In the genomic region with DNA sequence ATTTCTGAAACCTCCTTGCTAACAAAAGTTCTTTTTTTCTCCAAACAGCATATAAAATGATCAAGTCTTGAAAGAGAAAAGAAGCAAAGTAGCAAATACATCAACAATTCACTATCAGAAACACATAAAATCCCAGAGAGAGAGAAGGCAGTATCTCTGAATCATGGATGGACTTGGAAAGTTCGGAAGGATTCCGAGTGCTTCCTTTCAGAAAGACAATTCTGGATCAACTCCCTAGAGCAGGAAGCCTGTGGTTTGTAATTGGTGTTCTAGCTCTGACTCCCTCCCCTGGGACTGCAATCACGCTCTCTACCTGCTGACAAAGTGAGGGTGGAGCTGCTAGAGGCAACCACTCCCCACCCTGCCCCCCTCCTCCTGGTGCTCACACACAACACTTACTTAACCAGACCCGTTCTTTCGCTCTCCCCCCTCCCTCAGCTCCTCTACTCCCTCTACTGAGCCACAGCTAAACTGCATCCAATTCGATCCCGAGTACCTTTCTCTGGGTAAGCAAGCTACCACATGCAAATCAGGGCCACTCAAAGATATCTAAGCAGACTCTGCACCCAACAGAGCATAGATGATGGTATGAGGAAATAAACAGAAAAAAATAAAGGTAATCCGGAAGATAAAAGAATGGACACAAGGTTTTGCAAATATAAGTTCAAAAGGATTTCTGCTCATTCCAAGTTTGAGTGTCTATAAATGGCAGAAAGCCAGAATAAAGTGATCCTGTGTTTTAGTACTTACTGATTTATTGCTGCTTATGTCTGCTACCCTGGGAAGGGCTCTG, we compare ENCODE assay signal across 1 cellular context.
A peak's percentile ranks its signal among the peaks of the same experiment; 100 is the strongest.
TF ChIP-seq lines count a peak whose summit lies in the region.

A gene (minus strand): TSS at position 235 of the 793 bp plus-strand sequence. CDS start 1,957 bp downstream, outside the sequence.

TF ChIP-seq in HepG2, 621 proteins besides CTCF, POLR2A, EP300 and RAD21 (continued from another document and continues in another):
- TF ChIP-seq, protein P1, sequence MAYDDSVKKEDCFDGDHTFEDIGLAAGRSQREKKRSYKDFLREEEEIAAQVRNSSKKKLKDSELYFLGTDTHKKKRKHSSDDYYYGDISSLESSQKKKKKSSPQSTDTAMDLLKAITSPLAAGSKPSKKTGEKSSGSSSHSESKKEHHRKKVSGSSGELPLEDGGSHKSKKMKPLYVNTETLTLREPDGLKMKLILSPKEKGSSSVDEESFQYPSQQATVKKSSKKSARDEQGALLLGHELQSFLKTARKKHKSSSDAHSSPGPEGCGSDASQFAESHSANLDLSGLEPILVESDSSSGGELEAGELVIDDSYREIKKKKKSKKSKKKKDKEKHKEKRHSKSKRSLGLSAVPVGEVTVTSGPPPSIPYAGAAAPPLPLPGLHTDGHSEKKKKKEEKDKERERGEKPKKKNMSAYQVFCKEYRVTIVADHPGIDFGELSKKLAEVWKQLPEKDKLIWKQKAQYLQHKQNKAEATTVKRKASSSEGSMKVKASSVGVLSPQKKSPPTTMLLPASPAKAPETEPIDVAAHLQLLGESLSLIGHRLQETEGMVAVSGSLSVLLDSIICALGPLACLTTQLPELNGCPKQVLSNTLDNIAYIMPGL (CRISPR knock-in tag; IDR thresholded peaks at IDR 0.05; ENCODE audit: borderline replicate concordance in 1 of 2, low read depth in 1 of 2): peak; percentile 88 to 96; a peak in 3 of 4 replicates
- TF ChIP-seq SSRP1 (CRISPR knock-in tag; IDR thresholded peaks at IDR 0.05) (peak; percentile 87; the same call in 1 of the 2 replicates), ZNF180 (CRISPR knock-in tag; IDR thresholded peaks at IDR 0.05; ENCODE audit: borderline replicate concordance, low read depth) (no peak), ZNF709 (CRISPR knock-in tag; IDR thresholded peaks at IDR 0.05) (no peak), ZNF367 (CRISPR knock-in tag; IDR thresholded peaks at IDR 0.05; ENCODE audit: borderline replicate concordance) (peak; percentile 39; the same call in 1 of the 2 replicates), CBX2 (IDR thresholded peaks at IDR 0.05; ENCODE audit: low read depth, low read length) (no peak), CBX2 (CRISPR knock-in tag; IDR thresholded peaks at IDR 0.05; ENCODE audit: low read depth) (peak; percentile 76; the same call in 1 of the 2 replicates), NR2F1 (CRISPR knock-in tag; IDR thresholded peaks at IDR 0.05) (peak in 1 of 2 experiments; percentile 12; a peak in 1 of 4 replicates), MEIS1 (CRISPR knock-in tag; IDR thresholded peaks at IDR 0.05; ENCODE audit: borderline replicate concordance) (peak; percentile 94; the same call in 1 of the 2 replicates), ZNF501 (CRISPR knock-in tag; IDR thresholded peaks at IDR 0.05) (peak; percentile 78), ZNF383 (CRISPR knock-in tag; IDR thresholded peaks at IDR 0.05; ENCODE audit: borderline replicate concordance) (no peak), MIER3 (CRISPR knock-in tag; IDR thresholded peaks at IDR 0.05; ENCODE audit: borderline replicate concordance) (peak; percentile 97), ZNF556 (CRISPR knock-in tag; IDR thresholded peaks at IDR 0.05; ENCODE audit: borderline replicate concordance) (peak; percentile 88), RBM22 (optimal IDR thresholded peaks at IDR 0.05; ENCODE audit: low read length) (peak; percentile 44), ZNF816 (CRISPR knock-in tag; IDR thresholded peaks at IDR 0.05; ENCODE audit: borderline replicate concordance) (no peak; the same call in 1 of the 2 replicates), ZNF570 (CRISPR knock-in tag; IDR thresholded peaks at IDR 0.05; ENCODE audit: borderline replicate concordance) (no peak), SIN3A (IDR thresholded peaks at IDR 0.05; ENCODE audit: borderline replicate concordance, low read depth, low read length) (peak; percentile 95), EED (CRISPR knock-in tag; IDR thresholded peaks at IDR 0.05) (no peak), RFX1 (IDR thresholded peaks at IDR 0.05) (no peak), ZNF441 (CRISPR knock-in tag; IDR thresholded peaks at IDR 0.05; ENCODE audit: borderline replicate concordance) (peak; percentile 62; the same call in 1 of the 2 replicates), ZNF550 (CRISPR knock-in tag; IDR thresholded peaks at IDR 0.05; ENCODE audit: borderline replicate concordance) (no peak), ZFP62 (CRISPR knock-in tag; IDR thresholded peaks at IDR 0.05) (no peak), HDAC1 (CRISPR knock-in tag; IDR thresholded peaks at IDR 0.05) (peak; percentile 89), ZNF44 (CRISPR knock-in tag; IDR thresholded peaks at IDR 0.05) (no peak), ZNF124 (CRISPR knock-in tag; IDR thresholded peaks at IDR 0.05) (peak; percentile 74; the same call in 1 of the 2 replicates), FOXC1 (CRISPR knock-in tag; IDR thresholded peaks at IDR 0.05; ENCODE audit: borderline replicate concordance) (peak; percentile 90; the same call in 1 of the 2 replicates), SATB2 (CRISPR knock-in tag; IDR thresholded peaks at IDR 0.05) (no peak; the same call in 1 of the 2 replicates), SRSF9 (IDR thresholded peaks at IDR 0.05; ENCODE audit: borderline replicate concordance, insufficient read depth, low read depth, low read length, poor library complexity, severe bottlenecking) (no peak), ZNF337 (CRISPR knock-in tag; IDR thresholded peaks at IDR 0.05; ENCODE audit: borderline replicate concordance, low read depth) (no peak), SOX5 (CRISPR knock-in tag; IDR thresholded peaks at IDR 0.05; ENCODE audit: borderline replicate concordance) (peak; percentile 84), ZNF34 (CRISPR knock-in tag; IDR thresholded peaks at IDR 0.05; ENCODE audit: borderline replicate concordance) (peak; percentile 92; the same call in 1 of the 2 replicates), FOXK2 (IDR thresholded peaks at IDR 0.05) (peak; percentile 80), RELA (CRISPR knock-in tag; IDR thresholded peaks at IDR 0.05) (no peak), CENPX (CRISPR knock-in tag; IDR thresholded peaks at IDR 0.05) (no peak), KLF15 (CRISPR knock-in tag; IDR thresholded peaks at IDR 0.05; ENCODE audit: borderline replicate concordance) (peak; percentile 81; the same call in 1 of the 2 replicates), ZNF432 (CRISPR knock-in tag; IDR thresholded peaks at IDR 0.05; ENCODE audit: borderline replicate concordance) (no peak), ZBTB21 (CRISPR knock-in tag; IDR thresholded peaks at IDR 0.05) (no peak), ZNF615 (CRISPR knock-in tag; IDR thresholded peaks at IDR 0.05; ENCODE audit: borderline replicate concordance) (0 out of 2 replicates have a peak, but pooled peaks have one; percentile 5), JDP2 (CRISPR knock-in tag; IDR thresholded peaks at IDR 0.05; ENCODE audit: borderline replicate concordance) (peak; percentile 18; the same call in 1 of the 2 replicates), ZNF780A (CRISPR knock-in tag; IDR thresholded peaks at IDR 0.05) (peak; percentile 76; the same call in 1 of the 2 replicates), SAP130 (CRISPR knock-in tag; IDR thresholded peaks at IDR 0.05; ENCODE audit: low read depth) (peak; percentile 98), U2AF2 (IDR thresholded peaks at IDR 0.05; ENCODE audit: low read depth, low read length) (no peak), TBP (CRISPR knock-in tag; IDR thresholded peaks at IDR 0.05) (no peak), ZNF292 (CRISPR knock-in tag; IDR thresholded peaks at IDR 0.05; ENCODE audit: borderline replicate concordance, low read depth) (peak; percentile 88; the same call in 1 of the 2 replicates)
- TF ChIP-seq, protein P2, sequence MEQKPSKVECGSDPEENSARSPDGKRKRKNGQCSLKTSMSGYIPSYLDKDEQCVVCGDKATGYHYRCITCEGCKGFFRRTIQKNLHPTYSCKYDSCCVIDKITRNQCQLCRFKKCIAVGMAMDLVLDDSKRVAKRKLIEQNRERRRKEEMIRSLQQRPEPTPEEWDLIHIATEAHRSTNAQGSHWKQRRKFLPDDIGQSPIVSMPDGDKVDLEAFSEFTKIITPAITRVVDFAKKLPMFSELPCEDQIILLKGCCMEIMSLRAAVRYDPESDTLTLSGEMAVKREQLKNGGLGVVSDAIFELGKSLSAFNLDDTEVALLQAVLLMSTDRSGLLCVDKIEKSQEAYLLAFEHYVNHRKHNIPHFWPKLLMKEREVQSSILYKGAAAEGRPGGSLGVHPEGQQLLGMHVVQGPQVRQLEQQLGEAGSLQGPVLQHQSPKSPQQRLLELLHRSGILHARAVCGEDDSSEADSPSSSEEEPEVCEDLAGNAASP (CRISPR knock-in tag; IDR thresholded peaks at IDR 0.05; ENCODE audit: borderline replicate concordance): peak; percentile 57
- TF ChIP-seq, protein P3, sequence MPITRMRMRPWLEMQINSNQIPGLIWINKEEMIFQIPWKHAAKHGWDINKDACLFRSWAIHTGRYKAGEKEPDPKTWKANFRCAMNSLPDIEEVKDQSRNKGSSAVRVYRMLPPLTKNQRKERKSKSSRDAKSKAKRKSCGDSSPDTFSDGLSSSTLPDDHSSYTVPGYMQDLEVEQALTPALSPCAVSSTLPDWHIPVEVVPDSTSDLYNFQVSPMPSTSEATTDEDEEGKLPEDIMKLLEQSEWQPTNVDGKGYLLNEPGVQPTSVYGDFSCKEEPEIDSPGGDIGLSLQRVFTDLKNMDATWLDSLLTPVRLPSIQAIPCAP (CRISPR knock-in tag; IDR thresholded peaks at IDR 0.05; ENCODE audit: low read depth): no peak
- TF ChIP-seq, protein P4, sequence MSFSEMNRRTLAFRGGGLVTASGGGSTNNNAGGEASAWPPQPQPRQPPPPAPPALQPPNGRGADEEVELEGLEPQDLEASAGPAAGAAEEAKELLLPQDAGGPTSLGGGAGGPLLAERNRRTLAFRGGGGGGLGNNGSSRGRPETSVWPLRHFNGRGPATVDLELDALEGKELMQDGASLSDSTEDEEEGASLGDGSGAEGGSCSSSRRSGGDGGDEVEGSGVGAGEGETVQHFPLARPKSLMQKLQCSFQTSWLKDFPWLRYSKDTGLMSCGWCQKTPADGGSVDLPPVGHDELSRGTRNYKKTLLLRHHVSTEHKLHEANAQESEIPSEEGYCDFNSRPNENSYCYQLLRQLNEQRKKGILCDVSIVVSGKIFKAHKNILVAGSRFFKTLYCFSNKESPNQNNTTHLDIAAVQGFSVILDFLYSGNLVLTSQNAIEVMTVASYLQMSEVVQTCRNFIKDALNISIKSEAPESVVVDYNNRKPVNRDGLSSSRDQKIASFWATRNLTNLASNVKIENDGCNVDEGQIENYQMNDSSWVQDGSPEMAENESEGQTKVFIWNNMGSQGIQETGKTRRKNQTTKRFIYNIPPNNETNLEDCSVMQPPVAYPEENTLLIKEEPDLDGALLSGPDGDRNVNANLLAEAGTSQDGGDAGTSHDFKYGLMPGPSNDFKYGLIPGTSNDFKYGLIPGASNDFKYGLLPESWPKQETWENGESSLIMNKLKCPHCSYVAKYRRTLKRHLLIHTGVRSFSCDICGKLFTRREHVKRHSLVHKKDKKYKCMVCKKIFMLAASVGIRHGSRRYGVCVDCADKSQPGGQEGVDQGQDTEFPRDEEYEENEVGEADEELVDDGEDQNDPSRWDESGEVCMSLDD (CRISPR knock-in tag; IDR thresholded peaks at IDR 0.05; ENCODE audit: borderline replicate concordance): no peak
- TF ChIP-seq, protein P5, sequence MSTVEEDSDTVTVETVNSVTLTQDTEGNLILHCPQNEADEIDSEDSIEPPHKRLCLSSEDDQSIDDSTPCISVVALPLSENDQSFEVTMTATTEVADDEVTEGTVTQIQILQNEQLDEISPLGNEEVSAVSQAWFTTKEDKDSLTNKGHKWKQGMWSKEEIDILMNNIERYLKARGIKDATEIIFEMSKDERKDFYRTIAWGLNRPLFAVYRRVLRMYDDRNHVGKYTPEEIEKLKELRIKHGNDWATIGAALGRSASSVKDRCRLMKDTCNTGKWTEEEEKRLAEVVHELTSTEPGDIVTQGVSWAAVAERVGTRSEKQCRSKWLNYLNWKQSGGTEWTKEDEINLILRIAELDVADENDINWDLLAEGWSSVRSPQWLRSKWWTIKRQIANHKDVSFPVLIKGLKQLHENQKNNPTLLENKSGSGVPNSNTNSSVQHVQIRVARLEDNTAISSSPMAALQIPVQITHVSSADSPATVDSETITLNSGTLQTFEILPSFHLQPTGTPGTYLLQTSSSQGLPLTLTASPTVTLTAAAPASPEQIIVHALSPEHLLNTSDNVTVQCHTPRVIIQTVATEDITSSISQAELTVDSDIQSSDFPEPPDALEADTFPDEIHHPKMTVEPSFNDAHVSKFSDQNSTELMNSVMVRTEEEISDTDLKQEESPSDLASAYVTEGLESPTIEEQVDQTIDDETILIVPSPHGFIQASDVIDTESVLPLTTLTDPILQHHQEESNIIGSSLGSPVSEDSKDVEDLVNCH (CRISPR knock-in tag; IDR thresholded peaks at IDR 0.05): 0 out of 2 replicates have a peak, but pooled peaks have one; percentile 62
- TF ChIP-seq, protein P6, sequence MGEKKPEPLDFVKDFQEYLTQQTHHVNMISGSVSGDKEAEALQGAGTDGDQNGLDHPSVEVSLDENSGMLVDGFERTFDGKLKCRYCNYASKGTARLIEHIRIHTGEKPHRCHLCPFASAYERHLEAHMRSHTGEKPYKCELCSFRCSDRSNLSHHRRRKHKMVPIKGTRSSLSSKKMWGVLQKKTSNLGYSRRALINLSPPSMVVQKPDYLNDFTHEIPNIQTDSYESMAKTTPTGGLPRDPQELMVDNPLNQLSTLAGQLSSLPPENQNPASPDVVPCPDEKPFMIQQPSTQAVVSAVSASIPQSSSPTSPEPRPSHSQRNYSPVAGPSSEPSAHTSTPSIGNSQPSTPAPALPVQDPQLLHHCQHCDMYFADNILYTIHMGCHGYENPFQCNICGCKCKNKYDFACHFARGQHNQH (CRISPR knock-in tag; IDR thresholded peaks at IDR 0.05): peak; percentile 85
- TF ChIP-seq, protein P7, sequence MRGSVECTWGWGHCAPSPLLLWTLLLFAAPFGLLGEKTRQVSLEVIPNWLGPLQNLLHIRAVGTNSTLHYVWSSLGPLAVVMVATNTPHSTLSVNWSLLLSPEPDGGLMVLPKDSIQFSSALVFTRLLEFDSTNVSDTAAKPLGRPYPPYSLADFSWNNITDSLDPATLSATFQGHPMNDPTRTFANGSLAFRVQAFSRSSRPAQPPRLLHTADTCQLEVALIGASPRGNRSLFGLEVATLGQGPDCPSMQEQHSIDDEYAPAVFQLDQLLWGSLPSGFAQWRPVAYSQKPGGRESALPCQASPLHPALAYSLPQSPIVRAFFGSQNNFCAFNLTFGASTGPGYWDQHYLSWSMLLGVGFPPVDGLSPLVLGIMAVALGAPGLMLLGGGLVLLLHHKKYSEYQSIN (CRISPR knock-in tag; IDR thresholded peaks at IDR 0.05; ENCODE audit: borderline replicate concordance): no peak
- TF ChIP-seq, protein P8, sequence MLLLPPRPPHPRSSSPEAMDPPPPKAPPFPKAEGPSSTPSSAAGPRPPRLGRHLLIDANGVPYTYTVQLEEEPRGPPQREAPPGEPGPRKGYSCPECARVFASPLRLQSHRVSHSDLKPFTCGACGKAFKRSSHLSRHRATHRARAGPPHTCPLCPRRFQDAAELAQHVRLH (CRISPR knock-in tag; IDR thresholded peaks at IDR 0.05; ENCODE audit: borderline replicate concordance, low read depth): peak; percentile 99
